ENCODE assay signal across 8 cellular contexts in genomic region chr6:43020847-43021246, GRCh38. TPM values are rescaled to one million over a fixed set of nuclear protein-coding genes. Genes with fewer than 3 reads are reported as not detected.
DNase-seq lines count a peak whose midpoint lies in the region; ATAC-seq and TF ChIP-seq lines count a peak whose summit lies in the region.

No MANE protein-coding gene starts in this region.

- DNase-seq in NCI-H69 (lab: John Stamatoyannopoulos, UW) (peak; percentile 41), GM19238 (ENCODE audit: insufficient read length, low spot score) (no peak), GM10248 (ENCODE audit: extremely low spot score) (no peak), DMS153 treated with DMSO at 0.1 percent for 48 hours (lab: John Stamatoyannopoulos, UW; ENCODE audit: unreplicated experiment) (no peak)

- H3K27ac ChIP-seq in DOHH2 (ENCODE audit: low read depth, low read length) (peak overlapping the region; percentile 74), ectodermal cell (ENCODE audit: insufficient read depth, low read depth, low read length, poor library complexity, severe bottlenecking) (no peak overlapping the region)

- H3K36me3 Mint-ChIP-seq in nephron (ENCODE audit: low read depth): peaks cover 46% of the 10 kb centered on the region

- CTCF ChIA-PET in GM10248 (lab: Yijun Ruan, JAX): interaction anchor here (1.1 to 1.8 kb wide), 4 partner anchors 30 to 120 kb away, joined by 3 to 6 read pairs (median 4); partner anchors contain the start of genes CUL7 and PPP2R5D

- H3K9me2 ChIP-seq in DOHH2 (replicated peaks; ENCODE audit: control insufficient read depth, low read length): no peaks in the 10 kb centered on the region

- POLR2A ChIA-PET in GM10248 (lab: Yijun Ruan, JAX): no interaction called here

- peaks cover 40% of the 10 kb centered on the region for H3K4me1 Mint-ChIP-seq in nephron

- H3F3A ChIP-seq in DOHH2 (ENCODE audit: control insufficient read depth, insufficient read depth): peaks cover 14% of the 10 kb centered on the region

- no peaks in the 10 kb centered on the region for H3K9me3 Mint-ChIP-seq in nephron

- no peak for ATAC-seq in GM19328 (IDR thresholded peaks at IDR 0.05; ENCODE audit: unreplicated experiment)

- H3K27me3 Mint-ChIP-seq in nephron (ENCODE audit: low read depth): peaks cover 3% of the 10 kb centered on the region

- H3K4me1 ChIP-seq in DOHH2 (ENCODE audit: control insufficient read depth, low read length) (peaks cover 23% of the 10 kb centered on the region), ectodermal cell (ENCODE audit: control insufficient read depth, insufficient read depth, low read length) (peaks cover 5% of the 10 kb centered on the region)

- peak overlapping the region; percentile 74 for H3K4me2 ChIP-seq in DOHH2 (ENCODE audit: low read length)

- H3K4me3 ChIP-seq in DOHH2 (ENCODE audit: low read length): peak overlapping the region; percentile 85
- peak overlapping the region; percentile 90 for H3K4me3 ChIP-seq in ectodermal cell (ENCODE audit: insufficient read depth, low read depth, low read length)

- peak overlapping the region; percentile 86 to 98 (median 97) for H3K4me3 Mint-ChIP-seq in nephron

- WGBS in ectodermal cell, 2 experiments: 57 to 74% methylated on average over 4 to 5 of the region's 5 CpGs

- TF ChIP-seq CTCF in DOHH2 (IDR thresholded peaks at IDR 0.05; ENCODE audit: low read depth, low read length, poor library complexity, severe bottlenecking) (no peak), nephron (IDR thresholded peaks at IDR 0.05; ENCODE audit: unreplicated experiment in 3 of 3) (no peak), GM10248 (IDR thresholded peaks at IDR 0.05; ENCODE audit: control extremely low read depth, extremely low read depth, low read depth, missing control alignments) (no peak)

- no peaks in the 10 kb centered on the region for H4K20me1 ChIP-seq in DOHH2 (ENCODE audit: control insufficient read depth, insufficient read depth, low read depth, low read length)

- H3K36me3 ChIP-seq in DOHH2 (ENCODE audit: control insufficient read depth, low read length): peaks cover 60% of the 10 kb centered on the region
- H3K36me3 ChIP-seq in ectodermal cell (ENCODE audit: control insufficient read depth, insufficient read depth, low read length): peaks cover 33% of the 10 kb centered on the region

- H3K9me3 ChIP-seq in DOHH2 (ENCODE audit: control insufficient read depth, insufficient read depth, low read length) (no peaks in the 10 kb centered on the region), ectodermal cell (ENCODE audit: control insufficient read depth, low read length) (no peaks in the 10 kb centered on the region)

- H3K27ac Mint-ChIP-seq in nephron: peak overlapping the region; percentile 93 to 97 (median 96)

- H3K27me3 ChIP-seq in DOHH2 (ENCODE audit: control insufficient read depth, low read length): no peaks in the 10 kb centered on the region
- no peaks in the 10 kb centered on the region for H3K27me3 ChIP-seq in ectodermal cell (ENCODE audit: control insufficient read depth, insufficient read depth, low read length, poor library complexity, severe bottlenecking)

- peaks cover 46% of the 10 kb centered on the region for H3K79me2 ChIP-seq in DOHH2 (ENCODE audit: control insufficient read depth, low read length)

RNA-seq across cellular contexts. Expression of gene RRP36, which starts 0.6 kb away (rescaled TPM):
- 100 TPM for polyA plus RNA-seq in ectodermal cell (2013, experiment 1 of 4)
- 110 TPM for polyA plus RNA-seq in ectodermal cell (2013, experiment 2 of 4)
- 78.8 TPM for polyA plus RNA-seq in ectodermal cell (2013, experiment 3 of 4)
- 79.2 TPM for polyA plus RNA-seq in ectodermal cell (2013, experiment 4 of 4)

RNA-seq across cellular contexts. Expression of gene KLHDC3, which starts 6.8 kb away (rescaled TPM):
- 168 TPM for polyA plus RNA-seq in ectodermal cell (2013, experiment 1 of 4)
- polyA plus RNA-seq in ectodermal cell (2013, experiment 2 of 4): 167 TPM
- 121 TPM for polyA plus RNA-seq in ectodermal cell (2013, experiment 3 of 4)
- 137 TPM for polyA plus RNA-seq in ectodermal cell (2013, experiment 4 of 4)

RNA-seq across cellular contexts. Expression of gene MEA1, which starts 7.1 kb away (rescaled TPM):
- 90.0 TPM for polyA plus RNA-seq in ectodermal cell (2013, experiment 1 of 4)
- polyA plus RNA-seq in ectodermal cell (2013, experiment 2 of 4): 82.1 TPM
- polyA plus RNA-seq in ectodermal cell (2013, experiment 3 of 4): 72.2 TPM
- 83.6 TPM for polyA plus RNA-seq in ectodermal cell (2013, experiment 4 of 4)

RNA-seq across cellular contexts. Expression of gene CUL7, which starts 32.8 kb away (rescaled TPM):
- 36.0 TPM for polyA plus RNA-seq in ectodermal cell (2013, experiment 1 of 4)
- 36.3 TPM for polyA plus RNA-seq in ectodermal cell (2013, experiment 2 of 4)
- polyA plus RNA-seq in ectodermal cell (2013, experiment 3 of 4): 25.3 TPM
- polyA plus RNA-seq in ectodermal cell (2013, experiment 4 of 4): 30.0 TPM

RNA-seq across cellular contexts. Expression of gene PPP2R5D, which starts 36.5 kb away (rescaled TPM):
- 77.6 TPM for polyA plus RNA-seq in ectodermal cell (2013, experiment 1 of 4)
- 75.2 TPM for polyA plus RNA-seq in ectodermal cell (2013, experiment 2 of 4)
- 60.5 TPM for polyA plus RNA-seq in ectodermal cell (2013, experiment 3 of 4)
- 65.4 TPM for polyA plus RNA-seq in ectodermal cell (2013, experiment 4 of 4)
